Comparison of ENCODE assay signal across 8 cellular contexts in the genomic region with DNA sequence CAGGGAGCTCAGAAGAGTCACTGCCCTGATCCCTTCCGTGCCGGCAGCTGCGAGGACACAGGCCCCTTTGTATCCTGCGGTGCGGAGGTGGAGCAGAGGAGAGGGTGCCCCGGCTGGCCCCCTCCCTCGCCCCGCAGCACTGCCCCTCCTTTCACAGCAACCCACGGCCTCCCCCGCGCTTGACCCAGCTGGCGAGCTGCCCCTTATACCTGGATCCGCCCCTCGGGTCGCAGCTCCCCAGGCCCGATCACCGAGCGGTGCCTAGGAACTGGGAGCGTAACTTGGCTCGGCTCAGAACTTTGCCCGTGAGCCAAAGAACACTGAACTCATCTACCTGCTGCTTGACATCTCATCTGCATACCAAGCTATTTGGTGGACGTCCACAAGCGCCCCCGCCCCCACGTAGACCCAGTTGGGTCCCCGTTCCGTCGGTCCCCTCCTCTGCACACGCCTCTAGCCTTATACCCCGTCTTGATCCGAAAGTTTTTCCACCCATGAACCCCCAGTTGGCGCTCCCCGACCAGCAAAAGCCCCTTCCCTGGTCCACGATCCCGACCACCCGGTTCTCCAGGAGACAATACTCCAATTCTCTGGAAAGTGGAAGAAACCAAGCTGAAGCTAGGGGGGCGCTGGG. TPM values are rescaled to one million over a fixed set of nuclear protein-coding genes. Genes with fewer than 3 reads are reported as not detected.
A peak's percentile ranks its signal among the peaks of the same experiment; 100 is the strongest.
DNase-seq lines count a peak whose midpoint lies in the region; ATAC-seq and TF ChIP-seq lines count a peak whose summit lies in the region.

No MANE protein-coding gene starts in this region.

- H3K36me3 Mint-ChIP-seq in activated T-cell treated with anti-CD3 and anti-CD28 coated beads, Interleukin-2, amount 50 U/mL, for 24 hours (ENCODE audit: low read depth) = peaks cover 49% of the 10 kb centered on the region
- H3K36me3 Mint-ChIP-seq in natural killer cell = no peaks in the 10 kb centered on the region

- H3K9me3 Mint-ChIP-seq in activated T-cell treated with anti-CD3 and anti-CD28 coated beads, Interleukin-2, amount 50 U/mL, for 24 hours = no peaks in the 10 kb centered on the region
- H3K9me3 Mint-ChIP-seq in natural killer cell = no peaks in the 10 kb centered on the region

- H3K4me1 ChIP-seq in esophagus squamous epithelium = peaks cover 30 to 73% (median 40%) of the 10 kb centered on the region in 3 donors
- H3K4me1 ChIP-seq in uterus = peaks cover 4 to 12% of the 10 kb centered on the region in 2 donors

- WGBS in esophagus squamous epithelium, 2 donors = 0% methylated on average over 6 to 7 of the region's 37 CpGs

- TF ChIP-seq POLR2A in esophagus squamous epithelium (IDR thresholded peaks at IDR 0.05) (no peak), uterus (IDR thresholded peaks at IDR 0.05) (no peak)

- H3K36me3 ChIP-seq in esophagus squamous epithelium = no peaks in the 10 kb centered on the region
- no peaks in the 10 kb centered on the region for H3K36me3 ChIP-seq in uterus

- peak overlapping the region; percentile 87 for H3K27ac Mint-ChIP-seq in activated T-cell treated with anti-CD3 and anti-CD28 coated beads, Interleukin-2, amount 50 U/mL, for 24 hours
- peak overlapping the region; percentile 91 to 95 for H3K27ac Mint-ChIP-seq in natural killer cell

- H3K27me3 ChIP-seq in esophagus squamous epithelium (no peaks in the 10 kb centered on the region), uterus (no peaks in the 10 kb centered on the region)

- ATAC-seq in GM21619 (IDR thresholded peaks at IDR 0.05; ENCODE audit: unreplicated experiment) (peak; percentile 14), natural killer cell (peak in 1 of 3 donors; percentile 11)

- H3K9me3 ChIP-seq in esophagus squamous epithelium = no peaks in the 10 kb centered on the region
- H3K9me3 ChIP-seq in uterus = no peaks in the 10 kb centered on the region

- peak overlapping the region; percentile 93 to 98 (median 96) for H3K27ac ChIP-seq in esophagus squamous epithelium
- H3K27ac ChIP-seq in uterus = peak overlapping the region; percentile 94 to 95

- TF ChIP-seq CTCF in GM12865 (IDR thresholded peaks at IDR 0.05; ENCODE audit: insufficient read depth, low read depth, low read length, missing control alignments) (no peak), LNCaP clone FGC (IDR thresholded peaks at IDR 0.05; ENCODE audit: control insufficient read depth, extremely low read depth, insufficient read depth) (0 out of 2 replicates have a peak, but pooled peaks have one; percentile 2), esophagus squamous epithelium (IDR thresholded peaks at IDR 0.05) (no peak), natural killer cell (IDR thresholded peaks at IDR 0.05) (no peak), uterus (IDR thresholded peaks at IDR 0.05) (no peak)

- peaks cover 49% of the 10 kb centered on the region for H3K4me1 Mint-ChIP-seq in activated T-cell treated with anti-CD3 and anti-CD28 coated beads, Interleukin-2, amount 50 U/mL, for 24 hours (ENCODE audit: low read depth)
- H3K4me1 Mint-ChIP-seq in natural killer cell = peaks cover 44 to 56% of the 10 kb centered on the region in 2 donors

- H3K4me3 Mint-ChIP-seq in activated T-cell treated with anti-CD3 and anti-CD28 coated beads, Interleukin-2, amount 50 U/mL, for 24 hours = peak overlapping the region; percentile 97
- peak overlapping the region; percentile 99 for H3K4me3 Mint-ChIP-seq in natural killer cell

- DNase-seq in GM12865 (ENCODE audit: low read depth) (peak; percentile 47), LNCaP clone FGC (ENCODE audit: low read depth) (no peak), esophagus squamous epithelium (lab: John Stamatoyannopoulos, UW) (no peak), natural killer cell (peak; percentile 28), uterus (peak; percentile 71 to 73), EL (no peak)
- peak; percentile 62 for DNase-seq in activated T-cell treated with anti-CD3 and anti-CD28 coated beads, Interleukin-2, amount 50 U/mL, for 24 hours

- intact Hi-C loops in esophagus squamous epithelium (cut with DNase I) = loop anchor here (5.0 kb wide), 1 partner anchor 97 kb away; a partner anchor contains a TSS
- intact Hi-C loops in natural killer cell (cut with micrococcal nuclease) = loop anchor here (1.0 kb wide), 3 partner anchors 13 to 286 kb away; a partner anchor contains a TSS
- intact Hi-C loops in uterus (cut with DNase I; ENCODE audit: low total_unique reads) = loop anchor here (5.0 kb wide), 1 partner anchor 102 kb away; a partner anchor contains a TSS

- H3K4me3 ChIP-seq in GM12865 (ENCODE audit: low read depth, low read length) = peak overlapping the region; percentile 89
- peak overlapping the region; percentile 86 for H3K4me3 ChIP-seq in LNCaP clone FGC (ENCODE audit: low read depth, low read length)
- H3K4me3 ChIP-seq in esophagus squamous epithelium = peak overlapping the region; percentile 75 to 99 (median 94)
- peak overlapping the region; percentile 66 to 98 for H3K4me3 ChIP-seq in uterus

- no peaks in the 10 kb centered on the region for H3K27me3 Mint-ChIP-seq in activated T-cell treated with anti-CD3 and anti-CD28 coated beads, Interleukin-2, amount 50 U/mL, for 24 hours
- H3K27me3 Mint-ChIP-seq in natural killer cell (ENCODE audit: low read depth in 2 of 2) = no peaks in the 10 kb centered on the region

RNA-seq across cellular contexts. Expression of a gene that starts 0.7 kb away (rescaled TPM):
- 10 to 100 TPM; 15.3 to 30.2 (median 19.9) TPM for total RNA-seq in esophagus squamous epithelium
- total RNA-seq in natural killer cell = 10 to 100 TPM; 27.7 to 37.3 (median 34.4) TPM
- 100 to 1,000 TPM in 1 of 4 donors, 10 to 100 TPM in 2, 1 to 10 TPM in 1; 4.1 to 100 (median 40.2) TPM for total RNA-seq in uterus

RNA-seq across cellular contexts. Expression of a gene that starts 12.2 kb away (rescaled TPM):
- 10 to 100 TPM; 29.9 to 31.9 (median 31.1) TPM for total RNA-seq in esophagus squamous epithelium
- total RNA-seq in natural killer cell = 10 to 100 TPM; 21.3 to 36.3 (median 23.1) TPM
- 10 to 100 TPM in 1 of 4 donors, 1 to 10 TPM in 3; 1.3 to 38.6 (median 7.5) TPM for total RNA-seq in uterus

RNA-seq across cellular contexts. Expression of a gene that starts 12.6 kb away (rescaled TPM):
- total RNA-seq in esophagus squamous epithelium (10 to 100 TPM; 22.6 to 60.1 (median 53.7) TPM), natural killer cell (10 to 100 TPM; 50.5 to 57.0 (median 51.2) TPM), uterus (100 to 1,000 TPM in 1 of 4 donors, 10 to 100 TPM in 3; 45.9 to 106 (median 66.6) TPM)

RNA-seq across cellular contexts. Expression of a gene that starts 12.7 kb away (rescaled TPM):
- total RNA-seq in esophagus squamous epithelium (1 to 10 TPM; 1.5 to 3.1 (median 1.8) TPM), natural killer cell (under 1 TPM in 2 of 3 donors, not detected in 1; 0.45 to 0.88 TPM), uterus (10 to 100 TPM in 2 of 4 donors, 1 to 10 TPM in 2; 5.6 to 36.6 (median 11.4) TPM)

Comparison
In these comparisons a context has a peak if more than half of its experiments do, and no peak if none do; other contexts are left out.
1. DNase-seq: peak in GM12865 (single experiment), activated T-cell treated with anti-CD3 and anti-CD28 coated beads, Interleukin-2, amount 50 U/mL, for 24 hours (single experiment), natural killer cell (single experiment) and uterus (2 of 2); none in LNCaP clone FGC (single experiment), esophagus squamous epithelium (single experiment) and EL (single experiment).
2. Peak in every context shown above with its lines, with median percentiles within 50 percentile points of each other: H3K4me3 ChIP-seq.